ENCODE assay signal across 9 cellular contexts in the genomic region with DNA sequence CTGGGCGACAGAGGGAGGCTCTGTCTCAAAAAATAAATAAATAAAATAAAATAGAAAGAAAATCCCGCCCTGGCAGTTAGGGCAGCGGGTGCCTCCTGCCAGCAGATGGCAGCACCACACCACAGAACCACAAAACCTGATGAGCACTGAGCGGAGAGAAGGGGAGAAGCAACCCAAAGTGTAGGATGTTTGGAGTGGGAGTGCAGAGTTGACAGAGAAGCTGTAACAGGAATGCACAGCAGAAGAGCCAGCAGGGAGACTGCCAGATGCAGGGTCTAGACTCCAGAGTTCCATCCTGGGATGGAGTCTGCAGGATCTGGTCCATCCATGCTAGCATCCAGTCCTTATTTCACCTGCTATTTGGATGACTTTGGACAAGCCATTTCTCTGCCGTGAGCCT. TPM values are rescaled to one million over a fixed set of nuclear protein-coding genes. Genes with fewer than 3 reads are reported as not detected.
DNase-seq lines count a peak whose midpoint lies in the region; ATAC-seq and TF ChIP-seq lines count a peak whose summit lies in the region.
"Had no signal": no experiment of that assay in that cellular context is flagged by ENCODE, and none has a peak within 500 bp of the region (broad histone marks: within the 10 kb centered on the region; RNA-seq: fewer than 3 reads in every experiment).

No MANE protein-coding gene starts in this region.

- H3K36me3 Mint-ChIP-seq in activated naive CD4-positive, alpha-beta T cell treated with anti-CD3 and anti-CD28 coated beads, Interleukin-2, amount 50 U/mL, for 72 hours = no peaks in the 10 kb centered on the region

- DNase-seq in SIG-M5 treated with dmso at 0.1 percent for 504 hours (lab: John Stamatoyannopoulos, UW; ENCODE audit: unreplicated experiment) (peak; percentile 44), SIG-M5 (lab: John Stamatoyannopoulos, UW) (no peak), SK-MEL-5 (ENCODE audit: low read depth, low spot score) (peak; percentile 82), head of caudate nucleus (peak; percentile 38 to 89 (median 79)), renal cortical epithelial cell (ENCODE audit: low read depth) (peak; percentile 54)
- DNase-seq in activated naive CD4-positive, alpha-beta T cell treated with anti-CD3 and anti-CD28 coated beads, Interleukin-2, amount 50 U/mL, for 72 hours (ENCODE audit: low spot score in 2 of 2) = peak in 1 of 2 donors; percentile 63

- peaks cover 27% of the 10 kb centered on the region for H3K4me1 ChIP-seq in KMS-11 (ENCODE audit: low read depth, poor library complexity, severe bottlenecking)

- peak overlapping the region; percentile 55 for H3K4me2 ChIP-seq in KMS-11

- peak; percentile 44 to 77 for ATAC-seq in activated naive CD4-positive, alpha-beta T cell treated with anti-CD3 and anti-CD28 coated beads, Interleukin-2, amount 50 U/mL, for 72 hours
- no peak for ATAC-seq in GM18520 (IDR thresholded peaks at IDR 0.05; ENCODE audit: unreplicated experiment)

- peak overlapping the region; percentile 55 for H3K4me3 ChIP-seq in KMS-11 (IDR thresholded peaks at IDR 0.05; ENCODE audit: insufficient read depth, low read depth, low read length)

- H3K9ac ChIP-seq in KMS-11 = no peak overlapping the region

- peak; percentile 99 for TF ChIP-seq CTCF in KMS-11 (conservative IDR thresholded peaks at IDR 0.05; ENCODE audit: low read depth, low read length)

- no peaks in the 10 kb centered on the region for H4K20me1 ChIP-seq in KMS-11 (ENCODE audit: insufficient read depth)

- H3K36me3 ChIP-seq in KMS-11 (ENCODE audit: insufficient read depth) = no peaks in the 10 kb centered on the region
- H3K36me3 ChIP-seq: neutrophil had no signal

- intact Hi-C loops in head of caudate nucleus (cut with DNase I) = no loop called here

- H3K27ac Mint-ChIP-seq in activated naive CD4-positive, alpha-beta T cell treated with anti-CD3 and anti-CD28 coated beads, Interleukin-2, amount 50 U/mL, for 72 hours = no peak overlapping the region

- H3K27me3 ChIP-seq in KMS-11 (ENCODE audit: insufficient read depth, low read depth) = 0 out of 2 replicates have a peak, but pooled peaks cover 3% of the 10 kb centered on the region

- H3K9me3 Mint-ChIP-seq in activated naive CD4-positive, alpha-beta T cell treated with anti-CD3 and anti-CD28 coated beads, Interleukin-2, amount 50 U/mL, for 72 hours = no peaks in the 10 kb centered on the region

- H2AFZ ChIP-seq in KMS-11 (ENCODE audit: low read depth) = peak overlapping the region; percentile 34

- H3K79me2 ChIP-seq in KMS-11 (ENCODE audit: insufficient read depth, low read depth) = no peaks in the 10 kb centered on the region

- in situ Hi-C loops in SK-MEL-5 (cut with HindIII; ENCODE audit: low pct_unique_long_range_greater_than_20kb, low sequenced_read_pairs) = no loop called here

- no peak overlapping the region for H3K27ac ChIP-seq in KMS-11
- H3K27ac ChIP-seq: neutrophil had no signal

RNA-seq across cellular contexts. Expression of gene KIRREL1, which starts 29.7 kb away (rescaled TPM):
- total RNA-seq in SK-MEL-5 (2014; rRNA removed; shearing (Covaris generic)) = 22.2 and 27.8 TPM in 2 replicates
- 38.6 and 45.6 TPM in 2 replicates for polyA plus RNA-seq in SK-MEL-5 (2015; cell fraction: cytosol; rRNA removed)
- polyA plus RNA-seq in SK-MEL-5 (2015; cell fraction: nucleus; rRNA removed) = 35.7 and 49.7 TPM in 2 replicates
- total RNA-seq in activated naive CD4-positive, alpha-beta T cell treated with anti-CD3 and anti-CD28 coated beads, Interleukin-2, amount 50 U/mL, for 72 hours = under 1 TPM in 1 of 2 donors, not detected in 1; 0.08 TPM
- 161 and 297 TPM in 2 replicates for total RNA-seq in renal cortical epithelial cell

Comparison
In these comparisons a context has a peak if more than half of its experiments do, and no peak if none do; other contexts are left out.
1. RNA of gene KIRREL1, which starts 29.7 kb away (total RNA-seq): 161 to 297 TPM in renal cortical epithelial cell and 22.2 to 27.8 TPM in SK-MEL-5; 0.08 TPM in activated naive CD4-positive, alpha-beta T cell treated with anti-CD3 and anti-CD28 coated beads, Interleukin-2, amount 50 U/mL, for 72 hours; every median in the first group is over 10 times any median in the second.